Comparison of ENCODE assay signal across 21 cellular contexts in genomic region chr2:240346015-240346752, GRCh38.
"Had no signal": no experiment of that assay in that cellular context is flagged by ENCODE, and none has a peak within 500 bp of the region (broad histone marks: within the 10 kb centered on the region; RNA-seq: fewer than 3 reads in every experiment).

No MANE protein-coding gene starts in this region.

- H3K4me3 ChIP-seq: gastrocnemius medialis, pancreas, prostate gland, sigmoid colon, skin epidermis, thyroid gland, vagina had no signal

- H3K4me1 Mint-ChIP-seq: naive thymus-derived CD8-positive, alpha-beta T cell; stimulated activated naive B cell treated with anti-CD40 and anti-IgM and Interleukin-4, amounts not matched to agents 10 μg/mL and 1 μg/mL and 100 μg/mL, for 72 hours had no signal

- H3K36me3 Mint-ChIP-seq: naive thymus-derived CD8-positive, alpha-beta T cell; stimulated activated naive B cell treated with anti-CD40 and anti-IgM and Interleukin-4, amounts not matched to agents 10 μg/mL and 1 μg/mL and 100 μg/mL, for 72 hours; type B pancreatic cell had no signal

- H3K27ac ChIP-seq: gastrocnemius medialis, pancreas, prostate gland, sigmoid colon, skin epidermis, thyroid gland, vagina had no signal

- DNase-seq: central memory CD4-positive, alpha-beta T cell; cortex of kidney; effector memory CD4-positive, alpha-beta T cell; gastrocnemius medialis; islet precursor cell; left colon; mammary epithelial cell; naive thymus-derived CD8-positive, alpha-beta T cell; nucleus accumbens; stimulated activated CD4-positive, alpha-beta T cell treated with anti-CD3 and anti-CD28 coated beads, Interleukin-2, amount 100 ng/mL, for 24 hours; stimulated activated CD4-positive, alpha-beta T cell treated with anti-CD3 and anti-CD28 coated beads, Interleukin-4, amount 100 ng/mL, for 4 hours; stimulated activated naive B cell treated with anti-CD40 and anti-IgM and Interleukin-4, amounts not matched to agents 10 μg/mL and 1 μg/mL and 100 μg/mL, for 72 hours had no signal

- H3K27me3 ChIP-seq: gastrocnemius medialis, pancreas, sigmoid colon, thyroid gland, vagina had no signal

- H3K9me3 Mint-ChIP-seq: stimulated activated naive B cell treated with anti-CD40 and anti-IgM and Interleukin-4, amounts not matched to agents 10 μg/mL and 1 μg/mL and 100 μg/mL, for 72 hours; type B pancreatic cell had no signal

- H3K9me3 ChIP-seq: gastrocnemius medialis, pancreas, prostate gland, thyroid gland, vagina had no signal

- H3K4me1 ChIP-seq: pancreas, prostate gland, vagina had no signal

- H3K27ac Mint-ChIP-seq: stimulated activated naive B cell treated with anti-CD40 and anti-IgM and Interleukin-4, amounts not matched to agents 10 μg/mL and 1 μg/mL and 100 μg/mL, for 72 hours; type B pancreatic cell had no signal

- H3K4me3 Mint-ChIP-seq: naive thymus-derived CD8-positive, alpha-beta T cell; stimulated activated naive B cell treated with anti-CD40 and anti-IgM and Interleukin-4, amounts not matched to agents 10 μg/mL and 1 μg/mL and 100 μg/mL, for 72 hours; type B pancreatic cell had no signal

- ATAC-seq: esophagus mucosa; gastrocnemius medialis; left colon; naive thymus-derived CD8-positive, alpha-beta T cell; pancreas; stimulated activated naive B cell treated with anti-CD40 and anti-IgM and Interleukin-4, amounts not matched to agents 10 μg/mL and 1 μg/mL and 100 μg/mL, for 72 hours had no signal

- FAIRE-seq: endometrium, pancreas had no signal

- H3K36me3 ChIP-seq: gastrocnemius medialis, pancreas, prostate gland, sigmoid colon, thyroid gland, vagina had no signal
